1 cellular context compared by ENCODE assay signal in the genomic region with DNA sequence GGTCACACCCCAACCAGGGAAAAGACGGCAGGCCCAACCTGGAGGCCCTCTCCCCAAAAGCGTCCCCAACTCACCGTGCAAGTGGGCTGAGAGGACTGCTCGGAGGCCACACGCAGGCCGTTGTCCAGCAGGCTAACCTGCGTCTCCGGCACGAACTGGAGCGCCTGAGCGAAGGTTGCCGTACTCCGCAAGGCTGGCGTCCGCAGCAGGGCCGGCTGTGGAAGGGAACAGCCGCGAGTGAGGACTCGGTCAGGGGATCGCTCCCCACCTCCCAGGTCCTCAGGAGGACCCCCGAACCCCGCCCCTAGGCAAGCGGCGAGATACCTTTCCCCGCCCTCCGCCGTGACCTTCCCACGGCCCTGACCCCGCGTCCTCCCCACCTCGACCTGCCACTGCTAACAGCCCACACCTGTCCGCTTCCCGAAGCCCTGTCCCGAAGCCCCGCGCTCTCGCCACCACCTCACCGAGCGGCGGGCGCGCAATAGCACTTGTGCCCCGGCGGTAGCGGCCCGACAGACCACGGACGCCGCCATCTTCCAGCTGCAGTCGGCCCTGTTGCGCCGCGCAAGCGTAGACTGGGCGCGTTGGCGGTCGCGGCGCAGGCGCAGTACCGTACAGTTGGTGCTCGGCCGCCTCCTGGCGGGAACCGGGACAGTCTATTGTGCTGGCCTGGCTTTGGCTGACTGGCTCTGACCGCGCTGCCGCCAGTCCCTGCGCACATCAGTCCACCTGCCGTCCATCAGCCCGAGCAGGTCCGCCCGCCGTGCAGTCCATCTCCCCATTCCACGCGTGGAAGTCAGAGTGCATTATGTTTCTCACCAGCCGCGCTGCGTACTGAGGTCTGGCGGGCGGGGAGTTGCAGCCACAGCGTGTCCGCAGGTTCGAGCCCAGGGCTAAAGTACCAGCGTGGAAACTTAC.
TF ChIP-seq lines count a peak whose summit lies in the region.

TSS of gene UQCRC1 (minus strand) at position 559 of the 918 bp plus-strand sequence. CDS start at position 533, 26 bp downstream.

TF ChIP-seq in K562, 482 proteins besides CTCF, POLR2A, EP300 and RAD21 (continued from another document and continues in another):
- no peak for TF ChIP-seq ZNF512 (tag; IDR thresholded peaks at IDR 0.05)
- TF ChIP-seq, protein P1, sequence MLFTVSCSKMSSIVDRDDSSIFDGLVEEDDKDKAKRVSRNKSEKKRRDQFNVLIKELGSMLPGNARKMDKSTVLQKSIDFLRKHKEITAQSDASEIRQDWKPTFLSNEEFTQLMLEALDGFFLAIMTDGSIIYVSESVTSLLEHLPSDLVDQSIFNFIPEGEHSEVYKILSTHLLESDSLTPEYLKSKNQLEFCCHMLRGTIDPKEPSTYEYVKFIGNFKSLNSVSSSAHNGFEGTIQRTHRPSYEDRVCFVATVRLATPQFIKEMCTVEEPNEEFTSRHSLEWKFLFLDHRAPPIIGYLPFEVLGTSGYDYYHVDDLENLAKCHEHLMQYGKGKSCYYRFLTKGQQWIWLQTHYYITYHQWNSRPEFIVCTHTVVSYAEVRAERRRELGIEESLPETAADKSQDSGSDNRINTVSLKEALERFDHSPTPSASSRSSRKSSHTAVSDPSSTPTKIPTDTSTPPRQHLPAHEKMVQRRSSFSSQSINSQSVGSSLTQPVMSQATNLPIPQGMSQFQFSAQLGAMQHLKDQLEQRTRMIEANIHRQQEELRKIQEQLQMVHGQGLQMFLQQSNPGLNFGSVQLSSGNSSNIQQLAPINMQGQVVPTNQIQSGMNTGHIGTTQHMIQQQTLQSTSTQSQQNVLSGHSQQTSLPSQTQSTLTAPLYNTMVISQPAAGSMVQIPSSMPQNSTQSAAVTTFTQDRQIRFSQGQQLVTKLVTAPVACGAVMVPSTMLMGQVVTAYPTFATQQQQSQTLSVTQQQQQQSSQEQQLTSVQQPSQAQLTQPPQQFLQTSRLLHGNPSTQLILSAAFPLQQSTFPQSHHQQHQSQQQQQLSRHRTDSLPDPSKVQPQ (CRISPR knock-in tag; IDR thresholded peaks at IDR 0.05; ENCODE audit: borderline replicate concordance) = no peak
- peak; percentile 63; the same call in 1 of the 2 replicates for TF ChIP-seq PKNOX1 (IDR thresholded peaks at IDR 0.05)
- peak; percentile 75; the same call in 1 of the 2 replicates for TF ChIP-seq SP1 (CRISPR knock-in tag; IDR thresholded peaks at IDR 0.05)
- no peak for TF ChIP-seq FOXM1 (IDR thresholded peaks at IDR 0.05; ENCODE audit: low read depth)
- no peak; the same call in 1 of the 2 replicates for TF ChIP-seq FOXM1 (CRISPR knock-in tag; IDR thresholded peaks at IDR 0.05; ENCODE audit: low read depth)
- TF ChIP-seq CREBBP (IDR thresholded peaks at IDR 0.05; ENCODE audit: low read depth, low read length) = no peak
- no peak for TF ChIP-seq ZNF699 (CRISPR knock-in tag; IDR thresholded peaks at IDR 0.05; ENCODE audit: insufficient replicate concordance)
- no peak for TF ChIP-seq PPARD (CRISPR knock-in tag; IDR thresholded peaks at IDR 0.05)
- TF ChIP-seq RNF219 (CRISPR knock-in tag; IDR thresholded peaks at IDR 0.05) = no peak
- no peak for TF ChIP-seq ZC3H4 (CRISPR knock-in tag; IDR thresholded peaks at IDR 0.05; ENCODE audit: borderline replicate concordance)
- no peak for TF ChIP-seq BRCA1 (IDR thresholded peaks at IDR 0.05)
- TF ChIP-seq BRCA1 (CRISPR knock-in tag; IDR thresholded peaks at IDR 0.05) = no peak
- TF ChIP-seq NR4A1 (CRISPR knock-in tag; IDR thresholded peaks at IDR 0.05) = no peak
- no peak for TF ChIP-seq NR4A1 (tag; IDR thresholded peaks at IDR 0.05)
- TF ChIP-seq KAT8 (IDR thresholded peaks at IDR 0.05; ENCODE audit: low read depth) = no peak
- TF ChIP-seq, protein P2, sequence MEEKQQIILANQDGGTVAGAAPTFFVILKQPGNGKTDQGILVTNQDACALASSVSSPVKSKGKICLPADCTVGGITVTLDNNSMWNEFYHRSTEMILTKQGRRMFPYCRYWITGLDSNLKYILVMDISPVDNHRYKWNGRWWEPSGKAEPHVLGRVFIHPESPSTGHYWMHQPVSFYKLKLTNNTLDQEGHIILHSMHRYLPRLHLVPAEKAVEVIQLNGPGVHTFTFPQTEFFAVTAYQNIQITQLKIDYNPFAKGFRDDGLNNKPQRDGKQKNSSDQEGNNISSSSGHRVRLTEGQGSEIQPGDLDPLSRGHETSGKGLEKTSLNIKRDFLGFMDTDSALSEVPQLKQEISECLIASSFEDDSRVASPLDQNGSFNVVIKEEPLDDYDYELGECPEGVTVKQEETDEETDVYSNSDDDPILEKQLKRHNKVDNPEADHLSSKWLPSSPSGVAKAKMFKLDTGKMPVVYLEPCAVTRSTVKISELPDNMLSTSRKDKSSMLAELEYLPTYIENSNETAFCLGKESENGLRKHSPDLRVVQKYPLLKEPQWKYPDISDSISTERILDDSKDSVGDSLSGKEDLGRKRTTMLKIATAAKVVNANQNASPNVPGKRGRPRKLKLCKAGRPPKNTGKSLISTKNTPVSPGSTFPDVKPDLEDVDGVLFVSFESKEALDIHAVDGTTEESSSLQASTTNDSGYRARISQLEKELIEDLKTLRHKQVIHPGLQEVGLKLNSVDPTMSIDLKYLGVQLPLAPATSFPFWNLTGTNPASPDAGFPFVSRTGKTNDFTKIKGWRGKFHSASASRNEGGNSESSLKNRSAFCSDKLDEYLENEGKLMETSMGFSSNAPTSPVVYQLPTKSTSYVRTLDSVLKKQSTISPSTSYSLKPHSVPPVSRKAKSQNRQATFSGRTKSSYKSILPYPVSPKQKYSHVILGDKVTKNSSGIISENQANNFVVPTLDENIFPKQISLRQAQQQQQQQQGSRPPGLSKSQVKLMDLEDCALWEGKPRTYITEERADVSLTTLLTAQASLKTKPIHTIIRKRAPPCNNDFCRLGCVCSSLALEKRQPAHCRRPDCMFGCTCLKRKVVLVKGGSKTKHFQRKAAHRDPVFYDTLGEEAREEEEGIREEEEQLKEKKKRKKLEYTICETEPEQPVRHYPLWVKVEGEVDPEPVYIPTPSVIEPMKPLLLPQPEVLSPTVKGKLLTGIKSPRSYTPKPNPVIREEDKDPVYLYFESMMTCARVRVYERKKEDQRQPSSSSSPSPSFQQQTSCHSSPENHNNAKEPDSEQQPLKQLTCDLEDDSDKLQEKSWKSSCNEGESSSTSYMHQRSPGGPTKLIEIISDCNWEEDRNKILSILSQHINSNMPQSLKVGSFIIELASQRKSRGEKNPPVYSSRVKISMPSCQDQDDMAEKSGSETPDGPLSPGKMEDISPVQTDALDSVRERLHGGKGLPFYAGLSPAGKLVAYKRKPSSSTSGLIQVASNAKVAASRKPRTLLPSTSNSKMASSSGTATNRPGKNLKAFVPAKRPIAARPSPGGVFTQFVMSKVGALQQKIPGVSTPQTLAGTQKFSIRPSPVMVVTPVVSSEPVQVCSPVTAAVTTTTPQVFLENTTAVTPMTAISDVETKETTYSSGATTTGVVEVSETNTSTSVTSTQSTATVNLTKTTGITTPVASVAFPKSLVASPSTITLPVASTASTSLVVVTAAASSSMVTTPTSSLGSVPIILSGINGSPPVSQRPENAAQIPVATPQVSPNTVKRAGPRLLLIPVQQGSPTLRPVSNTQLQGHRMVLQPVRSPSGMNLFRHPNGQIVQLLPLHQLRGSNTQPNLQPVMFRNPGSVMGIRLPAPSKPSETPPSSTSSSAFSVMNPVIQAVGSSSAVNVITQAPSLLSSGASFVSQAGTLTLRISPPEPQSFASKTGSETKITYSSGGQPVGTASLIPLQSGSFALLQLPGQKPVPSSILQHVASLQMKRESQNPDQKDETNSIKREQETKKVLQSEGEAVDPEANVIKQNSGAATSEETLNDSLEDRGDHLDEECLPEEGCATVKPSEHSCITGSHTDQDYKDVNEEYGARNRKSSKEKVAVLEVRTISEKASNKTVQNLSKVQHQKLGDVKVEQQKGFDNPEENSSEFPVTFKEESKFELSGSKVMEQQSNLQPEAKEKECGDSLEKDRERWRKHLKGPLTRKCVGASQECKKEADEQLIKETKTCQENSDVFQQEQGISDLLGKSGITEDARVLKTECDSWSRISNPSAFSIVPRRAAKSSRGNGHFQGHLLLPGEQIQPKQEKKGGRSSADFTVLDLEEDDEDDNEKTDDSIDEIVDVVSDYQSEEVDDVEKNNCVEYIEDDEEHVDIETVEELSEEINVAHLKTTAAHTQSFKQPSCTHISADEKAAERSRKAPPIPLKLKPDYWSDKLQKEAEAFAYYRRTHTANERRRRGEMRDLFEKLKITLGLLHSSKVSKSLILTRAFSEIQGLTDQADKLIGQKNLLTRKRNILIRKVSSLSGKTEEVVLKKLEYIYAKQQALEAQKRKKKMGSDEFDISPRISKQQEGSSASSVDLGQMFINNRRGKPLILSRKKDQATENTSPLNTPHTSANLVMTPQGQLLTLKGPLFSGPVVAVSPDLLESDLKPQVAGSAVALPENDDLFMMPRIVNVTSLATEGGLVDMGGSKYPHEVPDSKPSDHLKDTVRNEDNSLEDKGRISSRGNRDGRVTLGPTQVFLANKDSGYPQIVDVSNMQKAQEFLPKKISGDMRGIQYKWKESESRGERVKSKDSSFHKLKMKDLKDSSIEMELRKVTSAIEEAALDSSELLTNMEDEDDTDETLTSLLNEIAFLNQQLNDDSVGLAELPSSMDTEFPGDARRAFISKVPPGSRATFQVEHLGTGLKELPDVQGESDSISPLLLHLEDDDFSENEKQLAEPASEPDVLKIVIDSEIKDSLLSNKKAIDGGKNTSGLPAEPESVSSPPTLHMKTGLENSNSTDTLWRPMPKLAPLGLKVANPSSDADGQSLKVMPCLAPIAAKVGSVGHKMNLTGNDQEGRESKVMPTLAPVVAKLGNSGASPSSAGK (IDR thresholded peaks at IDR 0.05) = peak; percentile 25; the same call in 1 of the 2 replicates
- TF ChIP-seq MAZ (CRISPR knock-in tag; conservative IDR thresholded peaks at IDR 0.05 in 1 of 2, IDR thresholded peaks at IDR 0.05 in 1 of 2) = peak; percentile 53 to 70
- TF ChIP-seq HDAC6 (IDR thresholded peaks at IDR 0.05; ENCODE audit: low read depth, low read length) = no peak
- TF ChIP-seq CBFA2T2 (conservative IDR thresholded peaks at IDR 0.05) = no peak
- no peak for TF ChIP-seq HSF4 (CRISPR knock-in tag; IDR thresholded peaks at IDR 0.05; ENCODE audit: borderline replicate concordance)
- no peak for TF ChIP-seq NCOR1 (IDR thresholded peaks at IDR 0.05)
- TF ChIP-seq KAT2B (IDR thresholded peaks at IDR 0.05; ENCODE audit: low read depth, low read length) = peak; percentile 53
- no peak for TF ChIP-seq HDGF (IDR thresholded peaks at IDR 0.05)
- 0 out of 2 replicates have a peak, but pooled peaks have one; percentile 6 for TF ChIP-seq PHF21A (IDR thresholded peaks at IDR 0.05; ENCODE audit: borderline replicate concordance, low read depth)
- no peak for TF ChIP-seq ATF1 (CRISPR knock-in tag; IDR thresholded peaks at IDR 0.05)
- TF ChIP-seq ATF1 (tag; IDR thresholded peaks at IDR 0.05) = 0 out of 2 replicates have a peak, but pooled peaks have one; percentile 21
- TF ChIP-seq BDP1 (IDR thresholded peaks at IDR 0.05; ENCODE audit: insufficient read depth, insufficient read length) = no peak
- TF ChIP-seq CBFA2T3 (IDR thresholded peaks at IDR 0.05) = no peak
- no peak for TF ChIP-seq HEY1 (CRISPR knock-in tag; IDR thresholded peaks at IDR 0.05; ENCODE audit: borderline replicate concordance)
